In genomic region chr7:137254766-137255165, GRCh38 we compare ENCODE assay signal across 5 cellular contexts.
"Had no signal": no experiment of that assay in that cellular context is flagged by ENCODE, and none has a peak within 500 bp of the region (broad histone marks: within the 10 kb centered on the region; RNA-seq: fewer than 3 reads in every experiment).

No MANE protein-coding gene starts in this region.

- H3K27ac ChIP-seq: HL-60 had no signal

- H3K4me3 ChIP-seq: K562 had no signal

- ATAC-seq: HepG2, K562 had no signal

- DNase-seq: IMR-90, KBM-7 had no signal
